Comparison of ENCODE assay signal across 11 cellular contexts in the genomic region with DNA sequence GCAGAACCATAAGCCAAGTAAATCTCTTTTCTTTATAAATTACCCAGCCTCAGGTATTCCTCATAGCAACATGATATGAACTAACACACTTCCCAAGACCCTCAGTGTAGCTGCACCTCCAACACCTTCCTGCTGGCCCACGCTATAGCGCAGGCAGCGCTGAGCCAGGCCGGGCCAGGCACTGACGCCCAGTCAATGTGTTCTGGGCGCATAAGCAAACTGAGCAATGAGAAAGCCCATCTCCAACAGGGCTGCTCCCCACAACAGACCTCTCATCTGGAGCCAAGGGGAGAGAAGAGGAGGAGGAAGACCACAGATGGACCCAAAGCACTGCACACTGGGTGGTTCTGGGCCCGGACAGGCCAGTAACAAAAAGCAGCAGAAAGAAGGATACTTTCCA. TPM values are rescaled to one million over a fixed set of nuclear protein-coding genes. Genes with fewer than 3 reads are reported as not detected.
DNase-seq lines count a peak whose midpoint lies in the region; ATAC-seq, FAIRE-seq and TF ChIP-seq lines count a peak whose summit lies in the region.
"Had no signal": no experiment of that assay in that cellular context is flagged by ENCODE, and none has a peak within 500 bp of the region (broad histone marks: within the 10 kb centered on the region; RNA-seq: fewer than 3 reads in every experiment).

No MANE protein-coding gene starts in this region.

- peaks cover 81% of the 10 kb centered on the region for H3K4me1 Mint-ChIP-seq in activated T-helper 17 cell treated with anti-CD3 and anti-CD28 coated beads, Interleukin-2, amount 50 U/mL, for 72 hours
- H3K4me1 Mint-ChIP-seq in stimulated activated effector memory CD8-positive, alpha-beta T cell treated with anti-CD3 and anti-CD28 coated beads, Interleukin-12 subunit alpha, Interleukin-12 subunit beta, amount 100 ng/mL, for 72 hours = peaks cover 98% of the 10 kb centered on the region

- H3K9ac ChIP-seq in kidney (ENCODE audit: low read length in 2 of 2) = peak overlapping the region in 1 of 2 donors; percentile 52
- H3K9ac ChIP-seq: KMS-11 had no signal

- H3K36me3 ChIP-seq in kidney (ENCODE audit: control insufficient read depth in 1 of 2, insufficient read depth in 2 of 2, low read length in 2 of 2) (no peaks in the 10 kb centered on the region), WERI-Rb-1 (peaks cover 55% of the 10 kb centered on the region)

- H3K27me3 Mint-ChIP-seq in activated T-helper 17 cell treated with anti-CD3 and anti-CD28 coated beads, Interleukin-2, amount 50 U/mL, for 72 hours = no peaks in the 10 kb centered on the region

- no peak for TF ChIP-seq CTCF in HL-60 (IDR thresholded peaks at IDR 0.05; ENCODE audit: insufficient read depth, low read length)
- TF ChIP-seq CTCF in kidney (IDR thresholded peaks at IDR 0.05; ENCODE audit: borderline replicate concordance, extremely low read depth, insufficient read depth) = no peak
- TF ChIP-seq CTCF in WERI-Rb-1 (IDR thresholded peaks at IDR 0.05; ENCODE audit: low read depth, low read length) = no peak

- H3K4me3 Mint-ChIP-seq in activated T-helper 17 cell treated with anti-CD3 and anti-CD28 coated beads, Interleukin-2, amount 50 U/mL, for 72 hours = peak overlapping the region; percentile 91
- peak overlapping the region; percentile 72 for H3K4me3 Mint-ChIP-seq in stimulated activated effector memory CD8-positive, alpha-beta T cell treated with anti-CD3 and anti-CD28 coated beads, Interleukin-12 subunit alpha, Interleukin-12 subunit beta, amount 100 ng/mL, for 72 hours

- FAIRE-seq in kidney (lab: Jason Lieb, UNC) = no peak
- FAIRE-seq: islet of Langerhans had no signal

- H3K9me3 ChIP-seq in kidney (ENCODE audit: control insufficient read depth in 1 of 2, low read length in 2 of 2) (no peaks in the 10 kb centered on the region), WERI-Rb-1 (ENCODE audit: severe bottlenecking) (no peaks in the 10 kb centered on the region)

- DNase-seq in HL-60 (ENCODE audit: low read depth in 1 of 2, low spot score in 1 of 2) (no peak), kidney (peak; percentile 45), NCI-H748 (lab: John Stamatoyannopoulos, UW; ENCODE audit: unreplicated experiment) (no peak), NCI-H1694 treated with DMSO at 0.1 percent for 48 hours (lab: John Stamatoyannopoulos, UW) (no peak), WERI-Rb-1 (no peak)
- DNase-seq in stimulated activated effector memory CD8-positive, alpha-beta T cell treated with anti-CD3 and anti-CD28 coated beads, Interleukin-12 subunit alpha, Interleukin-12 subunit beta, amount 100 ng/mL, for 72 hours (ENCODE audit: low spot score in 2 of 2) = no peak
- DNase-seq: EL had no signal

- no peak for ATAC-seq in activated T-helper 17 cell treated with anti-CD3 and anti-CD28 coated beads, Interleukin-2, amount 50 U/mL, for 72 hours (replicated peaks)
- no peak for ATAC-seq in stimulated activated effector memory CD8-positive, alpha-beta T cell treated with anti-CD3 and anti-CD28 coated beads, Interleukin-12 subunit alpha, Interleukin-12 subunit beta, amount 100 ng/mL, for 72 hours
- no peak for ATAC-seq in HG03095 (IDR thresholded peaks at IDR 0.05; ENCODE audit: unreplicated experiment)

- H3K4me3 ChIP-seq in HL-60 (replicated peaks; ENCODE audit: insufficient read depth, low read length) = no peak overlapping the region
- H3K4me3 ChIP-seq in kidney (ENCODE audit: low read length in 2 of 2) = peak overlapping the region in 1 of 2 donors; percentile 11
- H3K4me3 ChIP-seq in WERI-Rb-1 (ENCODE audit: low read depth, low read length) = no peak overlapping the region

- peak overlapping the region; percentile 72; the same call in 1 of the 2 replicates for H3K27ac ChIP-seq in HL-60 (replicated peaks)
- H3K27ac ChIP-seq in kidney (ENCODE audit: low read depth in 2 of 2, low read length in 2 of 2) = peak overlapping the region; percentile 63 to 69
- no peak overlapping the region for H3K27ac ChIP-seq in WERI-Rb-1
- H3K27ac ChIP-seq: KMS-11 had no signal

- H3K9me3 Mint-ChIP-seq in activated T-helper 17 cell treated with anti-CD3 and anti-CD28 coated beads, Interleukin-2, amount 50 U/mL, for 72 hours = no peaks in the 10 kb centered on the region
- H3K9me3 Mint-ChIP-seq in stimulated activated effector memory CD8-positive, alpha-beta T cell treated with anti-CD3 and anti-CD28 coated beads, Interleukin-12 subunit alpha, Interleukin-12 subunit beta, amount 100 ng/mL, for 72 hours = no peaks in the 10 kb centered on the region

- peaks cover 81% of the 10 kb centered on the region for H3K36me3 Mint-ChIP-seq in activated T-helper 17 cell treated with anti-CD3 and anti-CD28 coated beads, Interleukin-2, amount 50 U/mL, for 72 hours (ENCODE audit: low read depth)
- peaks cover 87% of the 10 kb centered on the region for H3K36me3 Mint-ChIP-seq in stimulated activated effector memory CD8-positive, alpha-beta T cell treated with anti-CD3 and anti-CD28 coated beads, Interleukin-12 subunit alpha, Interleukin-12 subunit beta, amount 100 ng/mL, for 72 hours

- intact Hi-C loops in kidney (cut with DNase I) = no loop called here

- H3K27me3 ChIP-seq in HL-60 (ENCODE audit: insufficient read depth, poor library complexity, severe bottlenecking) (no peaks in the 10 kb centered on the region), WERI-Rb-1 (ENCODE audit: insufficient read depth, low read depth, severe bottlenecking) (no peaks in the 10 kb centered on the region)

- H3K27ac Mint-ChIP-seq in activated T-helper 17 cell treated with anti-CD3 and anti-CD28 coated beads, Interleukin-2, amount 50 U/mL, for 72 hours = peak overlapping the region; percentile 97
- H3K27ac Mint-ChIP-seq in stimulated activated effector memory CD8-positive, alpha-beta T cell treated with anti-CD3 and anti-CD28 coated beads, Interleukin-12 subunit alpha, Interleukin-12 subunit beta, amount 100 ng/mL, for 72 hours = peak overlapping the region; percentile 99

- peaks cover 89 to 95% of the 10 kb centered on the region in 2 donors for H3K4me1 ChIP-seq in kidney (ENCODE audit: control insufficient read depth in 1 of 2, insufficient read depth in 1 of 2, low read depth in 1 of 2, low read length in 2 of 2)

RNA-seq across cellular contexts. Expression of gene FAM53B, which starts 40.8 kb away (rescaled TPM):
- total RNA-seq in activated T-helper 17 cell treated with anti-CD3 and anti-CD28 coated beads, Interleukin-2, amount 50 U/mL, for 72 hours = 10 to 100 TPM; 21.7 to 36.8 TPM
- total RNA-seq in kidney = 30.0 TPM
- 11.8 TPM for polyA plus RNA-seq in kidney (ENCODE audit: insufficient read depth, low read depth, low replicate concordance)
